ENCODE assay signal across 8 cellular contexts in the genomic region with DNA sequence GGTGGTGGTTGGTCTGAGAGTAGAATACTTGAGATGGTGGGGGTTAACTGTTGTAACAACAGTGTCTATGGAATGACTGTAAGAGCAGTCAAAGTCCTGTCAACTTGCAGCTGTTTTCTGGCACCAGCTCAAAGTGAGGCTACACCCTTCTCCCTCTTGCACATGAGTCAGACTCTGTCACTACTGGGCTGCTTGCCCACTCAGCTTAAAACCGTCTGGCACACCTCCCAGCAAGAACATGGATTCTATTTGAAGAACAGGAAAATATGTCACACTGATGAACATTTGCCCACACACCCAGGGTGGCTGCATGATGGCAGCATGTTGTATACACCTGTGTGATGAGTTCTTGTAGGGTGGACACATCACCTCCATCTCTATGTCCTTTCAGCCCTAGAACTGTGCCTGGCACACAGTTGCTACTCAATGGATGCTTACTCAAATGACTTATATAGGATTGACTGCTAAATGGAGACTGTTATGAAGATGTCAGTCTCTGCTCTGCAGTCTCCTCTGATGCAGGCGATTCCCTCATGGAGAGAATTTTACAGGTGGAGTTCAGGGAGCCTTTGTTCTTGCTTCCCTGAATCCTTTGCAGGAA.
DNase-seq lines count a peak whose midpoint lies in the region; ATAC-seq and TF ChIP-seq lines count a peak whose summit lies in the region.

No MANE protein-coding gene starts in this region.

- no peak for TF ChIP-seq CTCF in fibroblast of pulmonary artery (IDR thresholded peaks at IDR 0.05; ENCODE audit: low read length, missing control alignments)

- ATAC-seq in GM19035 (IDR thresholded peaks at IDR 0.05; ENCODE audit: unreplicated experiment) (no peak), HG03442 (IDR thresholded peaks at IDR 0.05; ENCODE audit: unreplicated experiment) (no peak)

- no peak overlapping the region for H3K4me3 ChIP-seq in fibroblast of pulmonary artery (replicated peaks; ENCODE audit: low read depth, low read length)

- peak; percentile 17 for DNase-seq in stimulated activated naive CD4-positive, alpha-beta T cell treated with Interleukin-2 at 50 U/mL for 16 hours (lab: John Stamatoyannopoulos, UW)
- DNase-seq in stimulated activated naive CD4-positive, alpha-beta T cell (lab: John Stamatoyannopoulos, UW), result no peak
- DNase-seq in SHP77 (lab: John Stamatoyannopoulos, UW), result peak; percentile 24 to 72
- peak; percentile 100 for DNase-seq in fibroblast of pulmonary artery (ENCODE audit: low read depth)
- DNase-seq in putamen (ENCODE audit: low spot score), result peak; percentile 29
- DNase-seq in NCI-H1048 (lab: John Stamatoyannopoulos, UW), result no peak

Comparison
In these comparisons a context has a peak if more than half of its experiments do, and no peak if none do; other contexts are left out.
1. DNase-seq: peak in stimulated activated naive CD4-positive, alpha-beta T cell treated with Interleukin-2 at 50 U/mL for 16 hours (single experiment), SHP77 (2 of 2), fibroblast of pulmonary artery (single experiment) and putamen (single experiment); none in stimulated activated naive CD4-positive, alpha-beta T cell (0 of 6) and NCI-H1048 (single experiment).